31 cellular contexts compared by ENCODE assay signal in the genomic region with DNA sequence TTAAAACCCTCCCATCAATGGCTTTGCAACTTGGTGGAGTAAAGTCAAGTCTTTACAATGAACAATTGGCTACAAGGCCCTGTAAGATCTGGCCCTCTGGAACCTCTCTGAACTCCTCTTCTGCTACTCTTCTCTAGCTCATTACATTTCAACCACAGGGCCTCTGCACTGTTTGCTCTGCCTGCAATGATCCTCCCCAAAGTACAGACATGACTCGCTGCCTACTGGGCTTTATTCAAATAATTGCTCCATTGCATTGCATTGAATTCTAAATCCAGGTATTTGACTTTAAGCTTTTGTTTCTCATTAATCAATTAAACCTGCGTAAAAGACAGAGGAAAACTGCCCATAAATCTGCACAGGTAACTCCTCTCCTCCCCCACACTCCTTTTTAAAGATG.
A peak's percentile ranks its signal among the peaks of the same experiment; 100 is the strongest.
DNase-seq lines count a peak whose midpoint lies in the region; ATAC-seq, FAIRE-seq and TF ChIP-seq lines count a peak whose summit lies in the region.
"Had no signal": no experiment of that assay in that cellular context is flagged by ENCODE, and none has a peak within 500 bp of the region (broad histone marks: within the 10 kb centered on the region; RNA-seq: fewer than 3 reads in every experiment).

No MANE protein-coding gene starts in this region.

- no peak for TF ChIP-seq RAD21 in A549 (conservative IDR thresholded peaks at IDR 0.05 in 1 of 2, IDR thresholded peaks at IDR 0.05 in 1 of 2)

- TF ChIP-seq CTCF in A549 (IDR thresholded peaks at IDR 0.05) (no peak), epithelial cell of esophagus (IDR thresholded peaks at IDR 0.05; ENCODE audit: insufficient read depth, low read depth, low read length, missing control alignments) (no peak), osteoblast (IDR thresholded peaks at IDR 0.05; ENCODE audit: extremely low read depth, low read depth, low read length) (no peak)

- H3K4me3 ChIP-seq in A549 (no peak overlapping the region), epithelial cell of esophagus (ENCODE audit: low read length) (no peak overlapping the region), osteoblast (ENCODE audit: insufficient read depth, low read length) (no peak overlapping the region)
- H3K4me3 ChIP-seq: left ventricle myocardium inferior, right lobe of liver, SJCRH30, upper lobe of right lung had no signal

- no peaks in the 10 kb centered on the region for H3K79me2 ChIP-seq in osteoblast (ENCODE audit: insufficient read depth, low read length)

- DNase-seq in A549 (ENCODE audit: low read depth in 1 of 2, low spot score in 1 of 2) (no peak), NCI-H226 (peak; percentile 37), epithelial cell of esophagus (ENCODE audit: low read depth) (peak; percentile 50), osteoblast (ENCODE audit: insufficient read length, low spot score, missing footprints) (no peak), UCSD-AML1 (lab: John Stamatoyannopoulos, UW; ENCODE audit: unreplicated experiment) (no peak), Right ventricle myocardium superior (no peak), dedifferentiated amniotic fluid mesenchymal stem cell (ENCODE audit: extremely low spot score) (no peak)
- DNase-seq: activated CD4-positive, alpha-beta T cell treated with anti-CD3 and anti-CD28 coated beads, Interleukin-2, amount 10 ng/mL, durations not matched to agents 24 days and 14 days; AML-193; amniotic stem cell; CD4-positive, alpha-beta memory T cell; glutamatergic neuron; H7; KG1; left ventricle myocardium inferior; MM.1S; NCI-H2029 treated with DMSO at 0.1 percent for 48 hours; posterior cingulate gyrus; right lobe of liver; SJCRH30; stimulated activated CD4-positive, alpha-beta T cell treated with anti-CD3 and anti-CD28 coated beads, Interleukin-4, amount 100 ng/mL, for 1 hour; SW 1271; upper lobe of right lung; WERI-Rb-1 had no signal

- CTCF ChIA-PET in A549 (lab: Yijun Ruan, JAX), result interaction anchor here (0.6 to 2.5 kb wide), 4 partner anchors 10 to 491 kb away, joined by 3 to 11 read pairs (median 4); no protein-coding TSS in a partner anchor

- H3K27ac ChIP-seq in A549 (peak overlapping the region in 1 of 2 experiments; percentile 26; a peak in 3 of 6 replicates), osteoblast (ENCODE audit: low read depth, low read length) (no peak overlapping the region)
- H3K27ac ChIP-seq: brain microvascular endothelial cell, HL-60, left ventricle myocardium inferior, right lobe of liver, SJCRH30, upper lobe of right lung, WERI-Rb-1 had no signal

- no peak for TF ChIP-seq POLR2A in A549 (IDR thresholded peaks at IDR 0.05; ENCODE audit: low read length)

- H3K4me1 ChIP-seq in A549 (peaks cover 28% of the 10 kb centered on the region), osteoblast (ENCODE audit: insufficient read depth, low read length) (peaks cover 14% of the 10 kb centered on the region)
- H3K4me1 ChIP-seq: left ventricle myocardium inferior, right lobe of liver, upper lobe of right lung had no signal

- whole genome bisulfite sequencing in A549 (ENCODE audit: missing lambda C conversion rate), result 63% methylated on average over 2 of the region's 2 CpGs

- intact Hi-C loops in Right ventricle myocardium superior (cut with DNase I), result no loop called here

- POLR2A ChIA-PET in A549 (lab: Yijun Ruan, JAX), result no interaction called here

- H3K9me3 ChIP-seq in A549, result no peaks in the 10 kb centered on the region
- no peaks in the 10 kb centered on the region for H3K9me3 ChIP-seq in osteoblast (ENCODE audit: low read depth, low read length)
- H3K9me3 ChIP-seq: left ventricle myocardium inferior, right lobe of liver, SJCRH30, upper lobe of right lung had no signal

- no peaks in the 10 kb centered on the region for H3K36me3 ChIP-seq in osteoblast (ENCODE audit: insufficient read depth, low read length)
- H3K36me3 ChIP-seq: brain microvascular endothelial cell, left ventricle myocardium inferior, right lobe of liver, SJCRH30, upper lobe of right lung, WERI-Rb-1 had no signal

- H4K20me1 ChIP-seq in osteoblast (ENCODE audit: insufficient read depth, low read length), result no peaks in the 10 kb centered on the region

- H3K27me3 ChIP-seq in osteoblast (ENCODE audit: insufficient read depth, low read length), result no peaks in the 10 kb centered on the region
- H3K27me3 ChIP-seq: brain microvascular endothelial cell, right lobe of liver, SJCRH30, upper lobe of right lung had no signal

- ATAC-seq in A549 (peak in 1 of 2 experiments; percentile 45; a peak in 1 of 6 replicates), Right ventricle myocardium superior (ENCODE audit: poor library complexity) (no peak), HG03439 (IDR thresholded peaks at IDR 0.05; ENCODE audit: unreplicated experiment) (no peak)
- ATAC-seq: right lobe of liver had no signal

- no peak for TF ChIP-seq EP300 in A549 (IDR thresholded peaks at IDR 0.05)

- no peak overlapping the region for H2AFZ ChIP-seq in osteoblast (ENCODE audit: low read length)

- no peak for FAIRE-seq in A549 (lab: Jason Lieb, UNC)
- FAIRE-seq: A204.1, endothelial cell of umbilical vein, GM18507, GM19239 had no signal

- H3K4me2 ChIP-seq in A549 (peak overlapping the region; percentile 40), osteoblast (ENCODE audit: insufficient read depth, low read length) (peak overlapping the region; percentile 14)

TF ChIP-seq in A549, 52 proteins besides CTCF, POLR2A, EP300 and RAD21:
- TF ChIP-seq RCOR1 (IDR thresholded peaks at IDR 0.05; ENCODE audit: low read depth, low read length), result no peak
- TF ChIP-seq FOSB (CRISPR knock-in tag; IDR thresholded peaks at IDR 0.05), result no peak

Comparison
In these comparisons a context has a peak if more than half of its experiments do, and no peak if none do; other contexts are left out.
1. DNase-seq: peak in NCI-H226 (single experiment) and epithelial cell of esophagus (single experiment); none in A549 (0 of 2), osteoblast (single experiment), UCSD-AML1 (single experiment), Right ventricle myocardium superior (single experiment) and dedifferentiated amniotic fluid mesenchymal stem cell (single experiment).